ENCODE assay signal across 13 cellular contexts in the genomic region with DNA sequence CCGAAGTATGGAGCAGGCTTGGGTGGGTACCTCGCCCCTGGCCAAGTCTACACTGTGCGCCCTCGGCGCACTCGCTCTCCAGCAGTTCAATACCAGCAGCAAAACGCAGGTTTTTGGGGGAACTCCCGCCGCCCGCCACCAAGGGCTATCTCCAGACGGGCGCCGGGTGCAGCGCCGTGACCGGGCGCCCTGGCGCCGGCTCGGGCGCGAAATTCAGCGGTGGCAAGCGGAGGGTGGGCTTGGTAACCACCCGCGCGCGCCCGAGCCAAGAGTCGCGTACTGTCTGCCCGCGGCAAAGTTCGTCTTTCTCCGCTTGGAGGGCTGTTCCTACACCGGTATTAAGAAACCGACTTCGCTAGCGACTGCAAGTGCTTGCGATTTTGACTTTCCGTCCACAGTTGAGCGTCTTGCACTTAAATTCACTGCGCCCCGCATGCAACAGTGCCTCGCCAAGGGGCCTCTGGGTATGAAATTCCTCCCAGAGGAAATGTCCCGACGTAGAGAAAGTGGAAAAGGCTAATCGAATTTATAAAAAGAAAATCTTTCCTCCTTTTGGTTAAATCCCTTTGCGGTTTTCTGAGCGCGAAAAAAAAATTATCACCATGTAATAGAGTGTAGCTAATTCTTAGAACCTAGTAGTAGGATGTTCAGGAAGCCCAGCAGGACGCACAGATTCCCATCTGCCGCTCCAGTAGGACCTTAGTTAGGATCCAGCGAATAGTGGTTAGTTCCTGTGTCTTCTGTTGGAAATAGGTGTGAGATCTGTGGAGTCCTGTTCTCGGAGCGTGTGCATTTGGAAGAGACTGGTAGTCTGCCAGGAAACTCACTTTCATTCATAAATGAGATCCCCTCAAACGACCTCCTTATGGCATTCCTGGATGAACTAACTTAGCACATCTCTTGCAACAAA. TPM values are rescaled to one million over a fixed set of nuclear protein-coding genes. Genes with fewer than 3 reads are reported as not detected.
DNase-seq lines count a peak whose midpoint lies in the region; ATAC-seq and TF ChIP-seq lines count a peak whose summit lies in the region.
"Had no signal": no experiment of that assay in that cellular context is flagged by ENCODE, and none has a peak within 500 bp of the region (broad histone marks: within the 10 kb centered on the region; RNA-seq: fewer than 3 reads in every experiment).

No MANE protein-coding gene starts in this region.

- H3K36me3 ChIP-seq in urinary bladder (ENCODE audit: insufficient read depth) = no peaks in the 10 kb centered on the region
- H3K36me3 ChIP-seq: ascending aorta, BLaER1 had no signal

- ATAC-seq in left cardiac atrium (no peak), HG02938 (IDR thresholded peaks at IDR 0.05; ENCODE audit: unreplicated experiment) (no peak)

- intact Hi-C loops in cardiac septum (cut with DNase I) (no loop called here), left cardiac atrium (cut with DNase I) (no loop called here), dorsolateral prefrontal cortex (cut with DNase I) (no loop called here)

- peaks cover 0 to 70% (median 37%) of the 10 kb centered on the region in 45 donors for H3K27me3 ChIP-seq in dorsolateral prefrontal cortex

- TF ChIP-seq CTCF in dorsolateral prefrontal cortex (IDR thresholded peaks at IDR 0.05 in 54 of 56, conservative IDR thresholded peaks at IDR 0.05 in 2 of 56; ENCODE audit: low read depth in 1 of 56, partially characterized antibody in 56 of 56) = peak in 1 of 56 donors; percentile 7

- peaks cover 7% of the 10 kb centered on the region for H3K4me1 ChIP-seq in urinary bladder (ENCODE audit: insufficient read depth)

- peak; percentile 35 for DNase-seq in cardiac septum (ENCODE audit: low spot score)
- DNase-seq in left cardiac atrium = no peak
- no peak for DNase-seq in dorsolateral prefrontal cortex
- peak; percentile 56 for DNase-seq in kidney tubule cell (ENCODE audit: low spot score)
- DNase-seq in NCI-H82 treated with DMSO at 0.1 percent for 48 hours (lab: John Stamatoyannopoulos, UW; ENCODE audit: unreplicated experiment) = no peak
- no peak for DNase-seq in GDM1 (lab: John Stamatoyannopoulos, UW)
- DNase-seq: immature natural killer cell, NCI-H2029 had no signal

- H3K27ac ChIP-seq in dorsolateral prefrontal cortex = peak overlapping the region in 49 of 59 donors; percentile 19 to 99 (median 97)
- peak overlapping the region; percentile 57 for H3K27ac ChIP-seq in urinary bladder (ENCODE audit: low read depth)
- H3K27ac ChIP-seq: ascending aorta, BLaER1 had no signal

- H3K4me3 ChIP-seq in dorsolateral prefrontal cortex = peak overlapping the region in 58 of 59 donors; percentile 19 to 97 (median 79)
- peak overlapping the region; percentile 27 for H3K4me3 ChIP-seq in urinary bladder (ENCODE audit: low read depth, low read length)

- 6% methylated on average over 57 of the region's 57 CpGs for WGBS in urinary bladder

RNA-seq across cellular contexts. Expression of a gene that starts 5.1 kb away (rescaled TPM):
- total RNA-seq in cardiac septum (0.22 TPM), left cardiac atrium (1 to 10 TPM in 1 of 2 donors, under 1 TPM in 1; 0.29 to 4.6 TPM), dorsolateral prefrontal cortex (10 to 100 TPM; 18.0 to 84.0 (median 32.7) TPM), urinary bladder (1.0 TPM)
- polyA plus RNA-seq in urinary bladder = 4.1 TPM
- total RNA-seq: ascending aorta, skeletal muscle tissue had no signal
- polyA plus RNA-seq: immature natural killer cell had no signal

Comparison
In these comparisons a context has a peak if more than half of its experiments do, and no peak if none do; other contexts are left out.
1. DNase-seq: peak in cardiac septum (single experiment) and kidney tubule cell (single experiment); none in left cardiac atrium (single experiment), dorsolateral prefrontal cortex (0 of 10), NCI-H82 treated with DMSO at 0.1 percent for 48 hours (single experiment) and GDM1 (single experiment).